8 cellular contexts compared by ENCODE assay signal in the genomic region with DNA sequence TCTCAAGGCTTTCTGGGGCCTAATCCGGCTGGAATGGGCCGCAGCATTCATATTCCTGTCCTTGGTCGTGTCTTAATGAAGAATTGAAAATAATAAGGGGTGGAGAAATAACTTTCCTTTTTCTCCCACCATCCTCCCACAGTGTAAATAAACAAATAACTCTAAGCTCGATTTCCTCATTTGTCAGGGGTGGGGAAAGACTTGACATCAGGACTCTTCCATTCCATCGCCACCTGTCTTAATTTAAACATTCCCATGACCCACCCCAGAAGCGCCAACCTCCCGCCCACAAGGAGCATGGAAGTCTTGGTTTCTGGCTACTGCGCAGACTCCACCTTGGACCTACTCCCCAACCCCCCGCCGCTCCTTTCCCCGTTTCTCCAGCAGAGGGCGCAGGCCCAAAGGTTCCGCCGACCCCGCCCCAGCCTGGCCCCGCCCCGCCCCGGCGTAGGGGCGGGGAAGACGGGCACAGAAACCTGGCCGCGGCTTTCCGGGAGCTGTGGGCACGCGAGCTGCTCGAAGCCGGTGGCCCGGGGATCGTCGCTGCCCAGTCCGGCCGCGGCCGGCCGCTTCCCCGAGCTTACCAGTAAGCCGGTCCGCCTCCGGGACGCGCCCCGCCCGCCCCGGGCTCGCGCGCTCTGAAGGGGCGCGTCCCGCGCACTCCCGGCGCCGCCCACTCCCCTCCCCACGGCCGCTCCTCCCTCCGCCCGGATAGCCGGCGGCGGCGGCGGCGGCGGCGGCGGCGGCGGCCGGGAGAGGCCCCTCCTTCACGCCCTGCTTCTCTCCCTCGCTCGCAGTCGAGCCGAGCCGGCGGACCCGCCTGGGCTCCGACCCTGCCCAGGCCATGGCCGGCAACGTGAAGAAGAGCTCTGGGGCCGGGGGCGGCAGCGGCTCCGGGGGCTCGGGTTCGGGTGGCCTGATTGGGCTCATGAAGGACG. TPM values are rescaled to one million over a fixed set of nuclear protein-coding genes. Genes with fewer than 3 reads are reported as not detected.
DNase-seq lines count a peak whose midpoint lies in the region; ATAC-seq and TF ChIP-seq lines count a peak whose summit lies in the region.

A gene (plus strand): TSS at position 766 of the 938 bp plus-strand sequence. CDS start 79 bp downstream, at position 845.

- peak within 1 kb of the TSS; percentile 43 for H2AFZ ChIP-seq in Karpas-422 (ENCODE audit: low read length)

- H3F3A ChIP-seq in DOHH2 (ENCODE audit: control insufficient read depth, insufficient read depth), result peaks cover 27% of the 10 kb centered on the region

- no peaks in the 10 kb centered on the region for H3K9me3 Mint-ChIP-seq in naive thymus-derived CD8-positive, alpha-beta T cell
- no peaks in the 10 kb centered on the region for H3K9me3 Mint-ChIP-seq in stimulated activated naive B cell treated with anti-CD40 and anti-IgM and Interleukin-4, amounts not matched to agents 10 μg/mL and 1 μg/mL and 100 μg/mL, for 72 hours

- POLR2A ChIA-PET in naive thymus-derived CD8-positive, alpha-beta T cell (lab: Charles Lee), result interaction anchor here (0.5 to 3.5 kb wide), 27 partner anchors 8 to 390 kb away, joined by 3 to 56 read pairs (median 5); a partner anchor contains a TSS

- H3K4me3 Mint-ChIP-seq in naive thymus-derived CD8-positive, alpha-beta T cell, result peak within 1 kb of the TSS; percentile 95 to 100 (median 98)
- H3K4me3 Mint-ChIP-seq in stimulated activated naive B cell treated with anti-CD40 and anti-IgM and Interleukin-4, amounts not matched to agents 10 μg/mL and 1 μg/mL and 100 μg/mL, for 72 hours, result peak within 1 kb of the TSS; percentile 96 to 99

- DNase-seq in Karpas-422 (peak; percentile 93), RKO (ENCODE audit: low spot score) (peak; percentile 88), fibroblast of mammary gland (ENCODE audit: low read depth) (peak; percentile 84)
- DNase-seq in activated T-helper 1 cell treated with anti-CD3 and anti-CD28 coated beads, Interleukin-2, amount 50 U/mL, for 16 hours (ENCODE audit: low read depth in 1 of 2, low spot score in 1 of 2), result peak; percentile 97 to 99
- DNase-seq in naive thymus-derived CD8-positive, alpha-beta T cell, result peak; percentile 85 to 98 (median 95)
- DNase-seq in stimulated activated naive B cell treated with anti-CD40 and anti-IgM and Interleukin-4, amounts not matched to agents 10 μg/mL and 1 μg/mL and 100 μg/mL, for 72 hours, result peak; percentile 85

- H3K4me1 ChIP-seq in DOHH2 (ENCODE audit: control insufficient read depth, low read length), result peaks cover 36% of the 10 kb centered on the region
- peaks cover 24% of the 10 kb centered on the region for H3K4me1 ChIP-seq in Karpas-422 (ENCODE audit: low read length)

- peaks cover 0 to 2% (median 0%) of the 10 kb centered on the region in 3 donors for H3K36me3 Mint-ChIP-seq in naive thymus-derived CD8-positive, alpha-beta T cell
- H3K36me3 Mint-ChIP-seq in stimulated activated naive B cell treated with anti-CD40 and anti-IgM and Interleukin-4, amounts not matched to agents 10 μg/mL and 1 μg/mL and 100 μg/mL, for 72 hours, result peaks cover 0 to 4% of the 10 kb centered on the region in 2 donors

- no peaks in the 10 kb centered on the region for H3K27me3 ChIP-seq in DOHH2 (ENCODE audit: control insufficient read depth, low read length)
- no peaks in the 10 kb centered on the region for H3K27me3 ChIP-seq in Karpas-422 (ENCODE audit: low read length)

- H3K4me2 ChIP-seq in DOHH2 (ENCODE audit: low read length), result peak within 1 kb of the TSS; percentile 89
- H3K4me2 ChIP-seq in Karpas-422 (ENCODE audit: low read depth, low read length, poor library complexity, severe bottlenecking), result peak within 1 kb of the TSS; percentile 84

- no peaks in the 10 kb centered on the region for H3K27me3 Mint-ChIP-seq in naive thymus-derived CD8-positive, alpha-beta T cell
- no peaks in the 10 kb centered on the region for H3K27me3 Mint-ChIP-seq in stimulated activated naive B cell treated with anti-CD40 and anti-IgM and Interleukin-4, amounts not matched to agents 10 μg/mL and 1 μg/mL and 100 μg/mL, for 72 hours

- H3K79me2 ChIP-seq in DOHH2 (ENCODE audit: control insufficient read depth, low read length) (peaks cover 46% of the 10 kb centered on the region), Karpas-422 (ENCODE audit: low read length) (peaks cover 45% of the 10 kb centered on the region)

- peak within 1 kb of the TSS; percentile 90 to 98 (median 95) for H3K27ac Mint-ChIP-seq in naive thymus-derived CD8-positive, alpha-beta T cell
- peak within 1 kb of the TSS; percentile 93 for H3K27ac Mint-ChIP-seq in stimulated activated naive B cell treated with anti-CD40 and anti-IgM and Interleukin-4, amounts not matched to agents 10 μg/mL and 1 μg/mL and 100 μg/mL, for 72 hours

- peaks cover 16% of the 10 kb centered on the region for H3K36me3 ChIP-seq in DOHH2 (ENCODE audit: control insufficient read depth, low read length)
- H3K36me3 ChIP-seq in Karpas-422 (ENCODE audit: insufficient read depth, low read length), result no peaks in the 10 kb centered on the region

- H3K4me3 ChIP-seq in DOHH2 (ENCODE audit: low read length), result peak within 1 kb of the TSS; percentile 100
- peak within 1 kb of the TSS; percentile 90 for H3K4me3 ChIP-seq in Karpas-422 (ENCODE audit: low read length)
- peak within 1 kb of the TSS; percentile 94 for H3K4me3 ChIP-seq in fibroblast of mammary gland (ENCODE audit: control insufficient read depth, low read depth, low read length)

- H4K20me1 ChIP-seq in DOHH2 (ENCODE audit: control insufficient read depth, insufficient read depth, low read depth, low read length) (0 out of 2 replicates have a peak, but pooled peaks cover 6% of the 10 kb centered on the region), Karpas-422 (ENCODE audit: insufficient read depth, low read depth, low read length) (no peaks in the 10 kb centered on the region)

- H3K9me3 ChIP-seq in DOHH2 (ENCODE audit: control insufficient read depth, insufficient read depth, low read length), result no peaks in the 10 kb centered on the region
- no peaks in the 10 kb centered on the region for H3K9me3 ChIP-seq in Karpas-422 (ENCODE audit: low read length)

- peak; percentile 75 for ATAC-seq in GM21786 (IDR thresholded peaks at IDR 0.05; ENCODE audit: unreplicated experiment)
- peak; percentile 86 to 87 for ATAC-seq in naive thymus-derived CD8-positive, alpha-beta T cell
- peak; percentile 87 to 90 for ATAC-seq in stimulated activated naive B cell treated with anti-CD40 and anti-IgM and Interleukin-4, amounts not matched to agents 10 μg/mL and 1 μg/mL and 100 μg/mL, for 72 hours (replicated peaks)

- peaks cover 14 to 52% (median 34%) of the 10 kb centered on the region in 4 donors for H3K4me1 Mint-ChIP-seq in naive thymus-derived CD8-positive, alpha-beta T cell
- peaks cover 14 to 24% of the 10 kb centered on the region in 2 donors for H3K4me1 Mint-ChIP-seq in stimulated activated naive B cell treated with anti-CD40 and anti-IgM and Interleukin-4, amounts not matched to agents 10 μg/mL and 1 μg/mL and 100 μg/mL, for 72 hours

- H3K9me2 ChIP-seq in DOHH2 (replicated peaks; ENCODE audit: control insufficient read depth, low read length) (no peaks in the 10 kb centered on the region), Karpas-422 (replicated peaks; ENCODE audit: insufficient read depth, low read length) (no peaks in the 10 kb centered on the region)

- TF ChIP-seq CTCF in DOHH2 (IDR thresholded peaks at IDR 0.05; ENCODE audit: low read depth, low read length, poor library complexity, severe bottlenecking) (peak; percentile 81), fibroblast of mammary gland (conservative IDR thresholded peaks at IDR 0.05; ENCODE audit: control insufficient read depth, insufficient read depth, low read depth, low read length) (peak; percentile 70)

- H3K27ac ChIP-seq in DOHH2 (ENCODE audit: low read depth, low read length), result peak within 1 kb of the TSS; percentile 71
- peak within 1 kb of the TSS; percentile 77 for H3K27ac ChIP-seq in Karpas-422 (ENCODE audit: low read length)

- H3K9ac ChIP-seq in Karpas-422 (ENCODE audit: low read length), result peak within 1 kb of the TSS; percentile 88

RNA-seq across cellular contexts. Expression of the gene that starts here (rescaled TPM):
- total RNA-seq in Karpas-422 (2014; rRNA removed; shearing (Covaris generic); ENCODE audit: low replicate concordance), result 18.0 and 34.0 TPM in 2 replicates
- 10 to 100 TPM; 46.9 to 51.6 TPM for total RNA-seq in naive thymus-derived CD8-positive, alpha-beta T cell
- polyA plus RNA-seq in naive thymus-derived CD8-positive, alpha-beta T cell, result 10 to 100 TPM; 11.5 to 16.1 (median 12.2) TPM

Comparison
In these comparisons a context has a peak if more than half of its experiments do, and no peak if none do; other contexts are left out.
1. Peak in every context shown above with its lines: DNase-seq, ATAC-seq, H3K4me3 ChIP-seq and H3K27ac ChIP-seq.